In genomic region chr14:72243894-72244293, GRCh38 we compare ENCODE assay signal across 19 cellular contexts.
"Had no signal": no experiment of that assay in that cellular context is flagged by ENCODE, and none has a peak within 500 bp of the region (broad histone marks: within the 10 kb centered on the region; RNA-seq: fewer than 3 reads in every experiment).

No MANE protein-coding gene starts in this region.

- H3K27ac Mint-ChIP-seq: activated CD4-positive, alpha-beta memory T cell treated with anti-CD3 and anti-CD28 coated beads for 36 hours; activated naive CD8-positive, alpha-beta T cell treated with anti-CD3 and anti-CD28 coated beads for 36 hours; naive thymus-derived CD4-positive, alpha-beta T cell; neural progenitor cell; stimulated activated effector memory CD8-positive, alpha-beta T cell treated with anti-CD3 and anti-CD28 coated beads, Interleukin-12 subunit alpha, Interleukin-12 subunit beta, amount 100 ng/mL, for 72 hours; stimulated activated naive CD8-positive, alpha-beta T cell treated with anti-CD3 and anti-CD28 coated beads, Interleukin-15, amount 100 ng/mL, for 72 hours had no signal

- H3K4me3 ChIP-seq: neural progenitor cell, prostate gland, suprapubic skin, uterus had no signal

- H3K36me3 ChIP-seq: neural progenitor cell, prostate gland, suprapubic skin, uterus had no signal

- H3K9ac ChIP-seq: neural progenitor cell had no signal

- H3K27me3 ChIP-seq: neural progenitor cell, suprapubic skin, uterus had no signal

- H3K4me1 ChIP-seq: neural progenitor cell, prostate gland, suprapubic skin, uterus had no signal

- H3K4me3 Mint-ChIP-seq: activated CD4-positive, alpha-beta memory T cell treated with anti-CD3 and anti-CD28 coated beads for 36 hours; activated naive CD8-positive, alpha-beta T cell treated with anti-CD3 and anti-CD28 coated beads for 36 hours; naive thymus-derived CD4-positive, alpha-beta T cell; neural progenitor cell; stimulated activated effector memory CD8-positive, alpha-beta T cell treated with anti-CD3 and anti-CD28 coated beads, Interleukin-12 subunit alpha, Interleukin-12 subunit beta, amount 100 ng/mL, for 72 hours; stimulated activated naive CD8-positive, alpha-beta T cell treated with anti-CD3 and anti-CD28 coated beads, Interleukin-15, amount 100 ng/mL, for 72 hours had no signal

- H3K4me2 ChIP-seq: neural progenitor cell had no signal

- H2AFZ ChIP-seq: neural progenitor cell had no signal

- FAIRE-seq: islet of Langerhans had no signal

- H3K27ac ChIP-seq: neural progenitor cell, prostate gland, suprapubic skin, uterus had no signal

- ATAC-seq: naive thymus-derived CD4-positive, alpha-beta T cell; stimulated activated effector memory CD8-positive, alpha-beta T cell treated with anti-CD3 and anti-CD28 coated beads, Interleukin-12 subunit alpha, Interleukin-12 subunit beta, amount 100 ng/mL, for 72 hours; stimulated activated naive CD8-positive, alpha-beta T cell treated with anti-CD3 and anti-CD28 coated beads, Interleukin-15, amount 100 ng/mL, for 72 hours had no signal

- H3K9me3 ChIP-seq: prostate gland, uterus had no signal

- H3K9me3 Mint-ChIP-seq: stimulated activated effector memory CD8-positive, alpha-beta T cell treated with anti-CD3 and anti-CD28 coated beads, Interleukin-12 subunit alpha, Interleukin-12 subunit beta, amount 100 ng/mL, for 72 hours had no signal

- H3K36me3 Mint-ChIP-seq: activated CD4-positive, alpha-beta memory T cell treated with anti-CD3 and anti-CD28 coated beads for 36 hours; activated naive CD8-positive, alpha-beta T cell treated with anti-CD3 and anti-CD28 coated beads for 36 hours; neural progenitor cell; stimulated activated effector memory CD8-positive, alpha-beta T cell treated with anti-CD3 and anti-CD28 coated beads, Interleukin-12 subunit alpha, Interleukin-12 subunit beta, amount 100 ng/mL, for 72 hours had no signal

- H3K4me1 Mint-ChIP-seq: activated naive CD8-positive, alpha-beta T cell treated with anti-CD3 and anti-CD28 coated beads for 36 hours; neural progenitor cell; stimulated activated effector memory CD8-positive, alpha-beta T cell treated with anti-CD3 and anti-CD28 coated beads, Interleukin-12 subunit alpha, Interleukin-12 subunit beta, amount 100 ng/mL, for 72 hours; stimulated activated naive CD8-positive, alpha-beta T cell treated with anti-CD3 and anti-CD28 coated beads, Interleukin-15, amount 100 ng/mL, for 72 hours had no signal

- DNase-seq: activated CD4-positive, alpha-beta memory T cell treated with anti-CD3 and anti-CD28 coated beads for 36 hours; activated CD4-positive, alpha-beta T cell treated with anti-CD3 and anti-CD28 coated beads for 4 hours; activated CD4-positive, CD25-positive, alpha-beta regulatory T cell; activated naive CD4-positive, alpha-beta T cell treated with Interleukin-2 at 50 U/mL for 16 hours; activated naive CD8-positive, alpha-beta T cell treated with anti-CD3 and anti-CD28 coated beads for 36 hours; activated T-cell treated with anti-CD3 and anti-CD28 coated beads, Interleukin-2, amount 50 U/mL, for 48 hours; effector memory CD4-positive, alpha-beta T cell; foreskin melanocyte; hippocampal formation; naive thymus-derived CD4-positive, alpha-beta T cell; stimulated activated naive CD8-positive, alpha-beta T cell treated with anti-CD3 and anti-CD28 coated beads, Interleukin-15, amount 100 ng/mL, for 72 hours; T-helper 9 cell; trophoblast cell; uterus had no signal
